34 cellular contexts compared by ENCODE assay signal in genomic region chr11:126226334-126227084, GRCh38.
"Had no signal": no experiment of that assay in that cellular context is flagged by ENCODE, and none has a peak within 500 bp of the region (broad histone marks: within the 10 kb centered on the region; RNA-seq: fewer than 3 reads in every experiment).

No MANE protein-coding gene starts in this region.

- H3K27me3 Mint-ChIP-seq: activated B cell treated with CpG ODN at 0.5 μM for 24 hours; activated CD4-positive, alpha-beta memory T cell treated with anti-CD3 and anti-CD28 coated beads for 36 hours; activated naive CD4-positive, alpha-beta T cell treated with anti-CD3 and anti-CD28 coated beads, Interleukin-2, amount 10 ng/mL, durations not matched to agents 7 days and 5 days; activated naive CD8-positive, alpha-beta T cell; activated naive CD8-positive, alpha-beta T cell treated with anti-CD3 and anti-CD28 coated beads, Interleukin-2, amount 50 U/mL, for 24 hours; brain had no signal

- H3K9me3 Mint-ChIP-seq: activated B cell treated with CpG ODN at 0.5 μM for 24 hours; activated CD4-positive, alpha-beta memory T cell treated with anti-CD3 and anti-CD28 coated beads for 36 hours; activated naive CD4-positive, alpha-beta T cell treated with anti-CD3 and anti-CD28 coated beads, Interleukin-2, amount 10 ng/mL, durations not matched to agents 7 days and 5 days; activated naive CD8-positive, alpha-beta T cell treated with anti-CD3 and anti-CD28 coated beads, Interleukin-2, amount 50 U/mL, for 24 hours; activated T-cell treated with anti-CD3 and anti-CD28 coated beads, Interleukin-2, amount 50 U/mL, for 4 hours had no signal

- H3K36me3 Mint-ChIP-seq: activated naive CD8-positive, alpha-beta T cell had no signal

- H3K4me3 Mint-ChIP-seq: activated B cell treated with CpG ODN at 0.5 μM for 24 hours; activated CD4-positive, alpha-beta memory T cell treated with anti-CD3 and anti-CD28 coated beads for 36 hours; activated naive CD4-positive, alpha-beta T cell treated with anti-CD3 and anti-CD28 coated beads, Interleukin-2, amount 10 ng/mL, durations not matched to agents 7 days and 5 days; activated naive CD8-positive, alpha-beta T cell; activated naive CD8-positive, alpha-beta T cell treated with anti-CD3 and anti-CD28 coated beads, Interleukin-2, amount 50 U/mL, for 24 hours; activated T-cell treated with anti-CD3 and anti-CD28 coated beads, Interleukin-2, amount 50 U/mL, for 4 hours; activated T-helper 1 cell treated with anti-CD3 and anti-CD28 coated beads, Interleukin-12 subunit alpha, Interleukin-12 subunit beta, Interleukin-2, Interleukin-4 antibody, amounts not matched to agents 30 ng/mL and 10 ng/mL and 1 ng/mL, durations not matched to agents 14 hours and 24 hours and 36 hours; brain had no signal

- DNase-seq: activated B cell treated with CpG ODN at 0.5 μM for 24 hours; activated CD4-positive, alpha-beta memory T cell treated with anti-CD3 and anti-CD28 coated beads for 36 hours; activated CD4-positive, alpha-beta T cell treated with anti-CD3 and anti-CD28 coated beads for 4 hours; activated CD4-positive, alpha-beta T cell treated with anti-CD3 and anti-CD28 coated beads, Interleukin-2, amount 50 U/mL, for 1 hour; activated CD4-positive, CD25-positive, alpha-beta regulatory T cell treated with anti-CD3 and anti-CD28 coated beads, Interleukin-2, amount 50 U/mL, for 72 hours; activated CD8-positive, alpha-beta memory T cell treated with anti-CD3 and anti-CD28 coated beads, Interleukin-2, amount 50 U/mL, for 4 hours; activated naive CD4-positive, alpha-beta T cell treated with anti-CD3 and anti-CD28 coated beads, Interleukin-2, amount 10 ng/mL, durations not matched to agents 7 days and 5 days; activated naive CD8-positive, alpha-beta T cell treated with anti-CD3 and anti-CD28 coated beads, Interleukin-2, amount 50 U/mL, for 24 hours; activated T-cell treated with anti-CD3 and anti-CD28 coated beads for 4 hours; activated T-cell treated with anti-CD3 and anti-CD28 coated beads, Interleukin-2, amount 50 U/mL, for 4 hours; anterior cingulate cortex; caudate nucleus; cerebellar nuclear complex; Karpas-422; NCI-H1048; NCI-H1105 treated with DMSO at 0.1 percent for 48 hours; NCI-H1436; NCI-H1694; NCI-H1930; NCI-H2081 treated with DMSO at 0.1 percent for 48 hours; NCI-H345; NCI-H510A; NCI-H526; NCI-H748 treated with DMSO at 0.1 percent for 48 hours; NK-92 treated with Interleukin-12 subunit alpha and Interleukin-12 subunit beta, amount 100 ng/mL, for 24 hours; SHP77; SW 1271; T-helper 1 cell; T-helper 2 cell; T-helper 9 cell had no signal

- H3K27ac ChIP-seq: VCaP had no signal

- H3K27ac Mint-ChIP-seq: activated B cell treated with CpG ODN at 0.5 μM for 24 hours; activated CD4-positive, alpha-beta memory T cell treated with anti-CD3 and anti-CD28 coated beads for 36 hours; activated naive CD4-positive, alpha-beta T cell treated with anti-CD3 and anti-CD28 coated beads, Interleukin-2, amount 10 ng/mL, durations not matched to agents 7 days and 5 days; activated naive CD8-positive, alpha-beta T cell; activated naive CD8-positive, alpha-beta T cell treated with anti-CD3 and anti-CD28 coated beads, Interleukin-2, amount 50 U/mL, for 24 hours; activated T-helper 1 cell treated with anti-CD3 and anti-CD28 coated beads, Interleukin-12 subunit alpha, Interleukin-12 subunit beta, Interleukin-2, Interleukin-4 antibody, amounts not matched to agents 30 ng/mL and 10 ng/mL and 1 ng/mL, durations not matched to agents 14 hours and 24 hours and 36 hours had no signal

- H3K4me1 Mint-ChIP-seq: activated B cell treated with CpG ODN at 0.5 μM for 24 hours; activated naive CD4-positive, alpha-beta T cell treated with anti-CD3 and anti-CD28 coated beads, Interleukin-2, amount 10 ng/mL, durations not matched to agents 7 days and 5 days; activated naive CD8-positive, alpha-beta T cell treated with anti-CD3 and anti-CD28 coated beads, Interleukin-2, amount 50 U/mL, for 24 hours had no signal
